ENCODE assay signal across 17 cellular contexts in the genomic region with DNA sequence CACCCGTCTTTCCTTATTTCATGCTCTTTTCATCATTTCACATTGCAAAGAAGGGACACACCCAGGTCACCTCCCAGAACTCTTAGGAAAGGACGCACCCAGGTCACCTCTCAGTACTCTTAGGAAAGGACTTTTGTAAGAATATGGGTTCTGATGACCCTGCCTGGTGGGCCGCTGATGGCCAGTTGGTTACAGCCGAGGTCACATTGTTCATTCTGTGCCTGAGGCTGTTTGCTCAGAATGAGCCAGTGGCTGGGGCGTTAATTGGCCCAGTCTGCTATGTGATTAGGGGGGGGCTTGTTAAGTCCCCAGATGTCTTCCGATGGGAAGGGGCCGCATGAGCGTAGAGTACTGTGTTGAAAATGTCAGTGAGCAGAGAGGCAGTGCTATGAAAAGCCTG. TPM values are rescaled to one million over a fixed set of nuclear protein-coding genes. Genes with fewer than 3 reads are reported as not detected.
DNase-seq lines count a peak whose midpoint lies in the region; ATAC-seq, FAIRE-seq and TF ChIP-seq lines count a peak whose summit lies in the region.
"Had no signal": no experiment of that assay in that cellular context is flagged by ENCODE, and none has a peak within 500 bp of the region (broad histone marks: within the 10 kb centered on the region; RNA-seq: fewer than 3 reads in every experiment).

No MANE protein-coding gene starts in this region.

- H3K27me3 Mint-ChIP-seq in T-cell, result peaks cover 30 to 43% of the 10 kb centered on the region in 2 donors

- no TSS peak for BruUV-seq in PC-9 (replicated peaks; lab: Mats Ljungman, UMichigan)

- H3K27ac ChIP-seq in PC-9 (peak overlapping the region; percentile 93), kidney (ENCODE audit: low read depth in 2 of 2, low read length in 2 of 2) (no peak overlapping the region), stomach (peak overlapping the region; percentile 52 to 94 (median 85))
- H3K27ac ChIP-seq: SJSA1 had no signal

- H3K27ac Mint-ChIP-seq in T-cell, result no peak overlapping the region

- H3K9me3 Mint-ChIP-seq in T-cell, result peaks cover 0 to 8% (median 8%) of the 10 kb centered on the region in 3 donors

- H3K4me1 Mint-ChIP-seq in T-cell, result no peaks in the 10 kb centered on the region

- H3K4me3 ChIP-seq in PC-9 (no peak overlapping the region), kidney (ENCODE audit: low read length in 2 of 2) (no peak overlapping the region), stomach (no peak overlapping the region)
- H3K4me3 ChIP-seq: SJSA1 had no signal

- peaks cover 63% of the 10 kb centered on the region for H3F3A ChIP-seq in PC-9 (ENCODE audit: insufficient read depth, low read depth)

- intact Hi-C loops in PC-9 (cut with micrococcal nuclease; ENCODE audit: unreplicated experiment), result no loop called here
- intact Hi-C loops in kidney (cut with DNase I), result no loop called here
- intact Hi-C loops in stomach (cut with DNase I; ENCODE audit: low total_unique reads), result no loop called here

- WGBS in stomach, 5 donors, result 62 to 74% (median 70%) methylated on average over 8 of the region's 8 CpGs

- POLR2A ChIA-PET in PC-9 (lab: Charles Lee; ENCODE audit: unreplicated experiment), result no interaction called here
- POLR2A ChIA-PET in T-cell (lab: Charles Lee), result no interaction called here

- no peak for TF ChIP-seq CTCF in PC-9 (conservative IDR thresholded peaks at IDR 0.05)
- TF ChIP-seq CTCF in kidney (IDR thresholded peaks at IDR 0.05; ENCODE audit: borderline replicate concordance, extremely low read depth, insufficient read depth), result no peak
- TF ChIP-seq CTCF in stomach (IDR thresholded peaks at IDR 0.05), result no peak

- no peak for ATAC-seq in HG03039 (IDR thresholded peaks at IDR 0.05; ENCODE audit: unreplicated experiment)
- ATAC-seq in T-cell (replicated peaks in 1 of 4), result no peak
- ATAC-seq: HepG2 had no signal

- no peak for TF ChIP-seq POLR2A in stomach (IDR thresholded peaks at IDR 0.05)

- no peak overlapping the region for H2AFZ ChIP-seq in PC-9

- H3K4me3 Mint-ChIP-seq in T-cell, result no peak overlapping the region

- no peak for TF ChIP-seq EP300 in stomach (IDR thresholded peaks at IDR 0.05)

- H3K27me3 ChIP-seq in PC-9 (ENCODE audit: insufficient read depth, low read depth) (no peaks in the 10 kb centered on the region), stomach (peaks cover 0 to 16% (median 0%) of the 10 kb centered on the region in 3 donors)
- H3K27me3 ChIP-seq: SJSA1 had no signal

- H3K9ac ChIP-seq in kidney (ENCODE audit: low read length in 2 of 2), result no peak overlapping the region

- peaks cover 76% of the 10 kb centered on the region for H3K79me2 ChIP-seq in PC-9 (ENCODE audit: low read depth)

- H3K9me3 ChIP-seq in PC-9 (ENCODE audit: insufficient read depth, low read depth) (peaks cover 7% of the 10 kb centered on the region), kidney (ENCODE audit: control insufficient read depth in 1 of 2, low read length in 2 of 2) (peaks cover 0 to 7% of the 10 kb centered on the region in 2 donors), stomach (peaks cover 5 to 12% (median 9%) of the 10 kb centered on the region in 4 donors)

- no peaks in the 10 kb centered on the region for H4K20me1 ChIP-seq in PC-9 (ENCODE audit: insufficient read depth)

- H3K9me2 ChIP-seq in PC-9 (ENCODE audit: insufficient read depth), result no peaks in the 10 kb centered on the region

- peaks cover 68% of the 10 kb centered on the region for H3K4me1 ChIP-seq in PC-9 (replicated peaks; ENCODE audit: insufficient read depth)
- no peaks in the 10 kb centered on the region for H3K4me1 ChIP-seq in kidney (ENCODE audit: control insufficient read depth in 1 of 2, insufficient read depth in 1 of 2, low read depth in 1 of 2, low read length in 2 of 2)
- H3K4me1 ChIP-seq in stomach, result peaks cover 12 to 83% (median 57%) of the 10 kb centered on the region in 4 donors

- peak; percentile 63 for DNase-seq in ELF-1 (ENCODE audit: low read depth, low spot score)
- DNase-seq in PC-9, result no peak
- DNase-seq in kidney, result peak; percentile 49
- no peak for DNase-seq in stomach
- no peak for DNase-seq in NCI-H1436 treated with DMSO at 0.1 percent for 48 hours (lab: John Stamatoyannopoulos, UW)
- DNase-seq in T-cell, result no peak
- DNase-seq: EL, NCI-H1048, NCI-H187 treated with DMSO at 0.1 percent for 48 hours, NCI-H446, NCI-H748 treated with DMSO at 0.1 percent for 48 hours, OCI-M1, SW 1271 had no signal

- no peaks in the 10 kb centered on the region for H3K36me3 Mint-ChIP-seq in T-cell

- CTCF ChIA-PET in PC-9 (lab: Charles Lee), result no interaction called here
- CTCF ChIA-PET in T-cell (lab: Charles Lee), result interaction anchor here in 1 of 2 donors (0.5 kb wide), 1 partner anchor 229 kb away, joined by 3 read pairs; no protein-coding TSS in a partner anchor

- no peak for FAIRE-seq in kidney (lab: Jason Lieb, UNC)
- FAIRE-seq: GM19239, HepG2 had no signal

- H3K4me2 ChIP-seq in PC-9, result no peak overlapping the region

- H3K36me3 ChIP-seq in PC-9 (ENCODE audit: low read depth) (peaks cover 78% of the 10 kb centered on the region), kidney (ENCODE audit: control insufficient read depth in 1 of 2, insufficient read depth in 2 of 2, low read length in 2 of 2) (no peaks in the 10 kb centered on the region), stomach (peaks cover 13 to 64% (median 44%) of the 10 kb centered on the region in 4 donors)
- H3K36me3 ChIP-seq: SJSA1 had no signal

RNA-seq across cellular contexts. Expression of gene MLPH, which starts 9.4 kb away (rescaled TPM):
- total RNA-seq in PC-9 (2021), result 237 and 283 TPM in 2 replicates
- total RNA-seq in kidney, result 9.6 TPM
- polyA plus RNA-seq in kidney (ENCODE audit: insufficient read depth, low read depth, low replicate concordance), result 4.6 TPM
- 100 to 1,000 TPM; 182 to 657 (median 436) TPM for total RNA-seq in stomach
- polyA plus RNA-seq in stomach, result 100 to 1,000 TPM in 1 of 3 donors, 10 to 100 TPM in 2; 61.3 to 308 (median 72.6) TPM
- total RNA-seq in T-cell, result 1 to 10 TPM in 1 of 5 donors, under 1 TPM in 2, not detected in 2; 0.55 to 1.4 (median 0.72) TPM
- total RNA-seq: HepG2 had no signal

Comparison
In these comparisons a context has a peak if more than half of its experiments do, and no peak if none do; other contexts are left out.
1. DNase-seq: peak in ELF-1 (single experiment) and kidney (single experiment); none in PC-9 (0 of 2), stomach (single experiment), NCI-H1436 treated with DMSO at 0.1 percent for 48 hours (single experiment) and T-cell (0 of 34).
2. H3K27ac ChIP-seq: peak in PC-9 (single experiment) and stomach (5 of 5); none in kidney (0 of 2).
3. RNA of gene MLPH, which starts 9.4 kb away (total RNA-seq): 182 to 657 TPM in stomach and 237 to 283 TPM in PC-9; 9.6 TPM in kidney (single experiment) and 0.55 to 1.4 TPM in T-cell; every median in the first group is over 10 times any median in the second.